In genomic region chr11:57340228-57340627, GRCh38 we compare ENCODE assay signal across 8 cellular contexts. TPM values are rescaled to one million over a fixed set of nuclear protein-coding genes. Genes with fewer than 3 reads are reported as not detected.
DNase-seq lines count a peak whose midpoint lies in the region; ATAC-seq and TF ChIP-seq lines count a peak whose summit lies in the region.

No MANE protein-coding gene starts in this region.

- H3K4ac ChIP-seq in mesenchymal stem cell (ENCODE audit: low read depth in 1 of 2, low read length in 2 of 2): no peak overlapping the region

- no peak overlapping the region for H2BK5ac ChIP-seq in mesenchymal stem cell (ENCODE audit: low read depth, low read length, poor library complexity, severe bottlenecking)

- no peak overlapping the region for H4K91ac ChIP-seq in mesenchymal stem cell (ENCODE audit: low read length)

- H3F3A ChIP-seq in DOHH2 (ENCODE audit: control insufficient read depth, insufficient read depth): no peaks in the 10 kb centered on the region

- H3K79me1 ChIP-seq in mesenchymal stem cell (replicated peaks; ENCODE audit: low read length, poor library complexity, severe bottlenecking): peaks cover 2% of the 10 kb centered on the region

- WGBS in mesenchymal stem cell: 14% methylated on average over 9 of the region's 9 CpGs

- peak; percentile 63 for TF ChIP-seq CTCF in DOHH2 (IDR thresholded peaks at IDR 0.05; ENCODE audit: low read depth, low read length, poor library complexity, severe bottlenecking)

- H3K4me3 ChIP-seq in DOHH2 (ENCODE audit: low read length) (no peak overlapping the region), mesenchymal stem cell (ENCODE audit: insufficient read depth in 1 of 2, low read depth in 1 of 2, low read length in 2 of 2) (no peak overlapping the region)

- H2BK12ac ChIP-seq in mesenchymal stem cell (ENCODE audit: low read length in 2 of 2): no peak overlapping the region

- H3K9me3 ChIP-seq in DOHH2 (ENCODE audit: control insufficient read depth, insufficient read depth, low read length): no peaks in the 10 kb centered on the region
- no peaks in the 10 kb centered on the region for H3K9me3 ChIP-seq in mesenchymal stem cell (ENCODE audit: control insufficient read depth, low read length)

- H3K27me3 ChIP-seq in DOHH2 (ENCODE audit: control insufficient read depth, low read length) (no peaks in the 10 kb centered on the region), mesenchymal stem cell (ENCODE audit: control insufficient read depth in 1 of 2, insufficient read depth in 1 of 2, low read length in 2 of 2) (peaks cover 24 to 39% of the 10 kb centered on the region in 2 experiments)

- peaks cover 9% of the 10 kb centered on the region for H3K4me1 ChIP-seq in DOHH2 (ENCODE audit: control insufficient read depth, low read length)
- peaks cover 3% of the 10 kb centered on the region for H3K4me1 ChIP-seq in mesenchymal stem cell (ENCODE audit: control insufficient read depth, insufficient read depth, low read depth, low read length)

- no peak overlapping the region for H2AK5ac ChIP-seq in mesenchymal stem cell (ENCODE audit: low read length, severe bottlenecking)

- ATAC-seq in GM18498 (IDR thresholded peaks at IDR 0.05; ENCODE audit: unreplicated experiment): no peak
- no peak for ATAC-seq in HG03095 (IDR thresholded peaks at IDR 0.05; ENCODE audit: unreplicated experiment)

- no peak overlapping the region for H3K18ac ChIP-seq in mesenchymal stem cell (ENCODE audit: low read depth in 1 of 2, low read length in 2 of 2)

- H3K9me2 ChIP-seq in DOHH2 (replicated peaks; ENCODE audit: control insufficient read depth, low read length): no peaks in the 10 kb centered on the region

- in situ Hi-C loops in G401 (cut with HindIII; ENCODE audit: low sequenced_read_pairs): no loop called here

- no peak overlapping the region for H4K8ac ChIP-seq in mesenchymal stem cell (ENCODE audit: low read length)

- no peak overlapping the region for H3K4me2 ChIP-seq in DOHH2 (ENCODE audit: low read length)
- no peak overlapping the region for H3K4me2 ChIP-seq in mesenchymal stem cell (ENCODE audit: low read length, poor library complexity, severe bottlenecking)

- no peak overlapping the region for H3K27ac ChIP-seq in DOHH2 (ENCODE audit: low read depth, low read length)
- H3K27ac ChIP-seq in mesenchymal stem cell (ENCODE audit: low read length, poor library complexity, severe bottlenecking): no peak overlapping the region

- H3K36me3 ChIP-seq in DOHH2 (ENCODE audit: control insufficient read depth, low read length) (peaks cover 3% of the 10 kb centered on the region), mesenchymal stem cell (ENCODE audit: control insufficient read depth in 1 of 2, insufficient read depth in 2 of 2, low read depth in 1 of 2, low read length in 2 of 2) (no peaks in the 10 kb centered on the region)

- DNase-seq in Kasumi-1 (lab: John Stamatoyannopoulos, UW) (peak; percentile 46 to 58), amniotic epithelial cell (ENCODE audit: low read depth) (peak; percentile 57), mesenchymal stem cell (peak; percentile 46), G401 (ENCODE audit: low spot score) (no peak)
- no peak for DNase-seq in NK-92 treated with Interleukin-12 subunit alpha and Interleukin-12 subunit beta, amount 100 ng/mL, for 24 hours (lab: John Stamatoyannopoulos, UW)

- H3K9ac ChIP-seq in mesenchymal stem cell (ENCODE audit: low read length): no peak overlapping the region

- no peak overlapping the region for H3K23ac ChIP-seq in mesenchymal stem cell (ENCODE audit: low read length in 2 of 2)

- H2BK120ac ChIP-seq in mesenchymal stem cell (ENCODE audit: low read depth, low read length): no peak overlapping the region

- no peak overlapping the region for H3K14ac ChIP-seq in mesenchymal stem cell (ENCODE audit: low read length in 2 of 2)

- H3K79me2 ChIP-seq in DOHH2 (ENCODE audit: control insufficient read depth, low read length): peaks cover 10% of the 10 kb centered on the region

- no peaks in the 10 kb centered on the region for H4K20me1 ChIP-seq in DOHH2 (ENCODE audit: control insufficient read depth, insufficient read depth, low read depth, low read length)

- no peak overlapping the region for H2BK15ac ChIP-seq in mesenchymal stem cell (ENCODE audit: low read depth, poor library complexity, severe bottlenecking)

- H2AFZ ChIP-seq in mesenchymal stem cell (ENCODE audit: low read depth, low read length): no peak overlapping the region

RNA-seq across cellular contexts. Expression of gene P2RX3, which starts 2.1 kb away (rescaled TPM):
- polyA plus RNA-seq in mesenchymal stem cell (2013, experiment 1 of 2): not detected
- not detected for polyA plus RNA-seq in mesenchymal stem cell (2013, experiment 2 of 2)
- 7.1 and 11.4 TPM in 2 replicates for total RNA-seq in G401 (2014; rRNA removed; shearing (Covaris generic))

RNA-seq across cellular contexts. Expression of gene SSRP1, which starts 4.5 kb away (rescaled TPM):
- 79.2 TPM for polyA plus RNA-seq in mesenchymal stem cell (2013, experiment 1 of 2)
- 75.1 TPM for polyA plus RNA-seq in mesenchymal stem cell (2013, experiment 2 of 2)
- 194 and 208 TPM in 2 replicates for total RNA-seq in G401 (2014; rRNA removed; shearing (Covaris generic))

RNA-seq across cellular contexts. Expression of gene TNKS1BP1, which starts 15.5 kb away (rescaled TPM):
- 141 TPM for polyA plus RNA-seq in mesenchymal stem cell (2013, experiment 1 of 2)
- 142 TPM for polyA plus RNA-seq in mesenchymal stem cell (2013, experiment 2 of 2)
- total RNA-seq in G401 (2014; rRNA removed; shearing (Covaris generic)): 36.0 and 46.3 TPM in 2 replicates

RNA-seq across cellular contexts. Expression of gene PRG3, which starts 40.7 kb away (rescaled TPM):
- not detected for polyA plus RNA-seq in mesenchymal stem cell (2013, experiment 1 of 2)
- polyA plus RNA-seq in mesenchymal stem cell (2013, experiment 2 of 2): not detected
- total RNA-seq in G401 (2014; rRNA removed; shearing (Covaris generic)): not detected in 2 replicates

RNA-seq across cellular contexts. Expression of gene PRG2, which starts 50.2 kb away (rescaled TPM):
- polyA plus RNA-seq in mesenchymal stem cell (2013, experiment 1 of 2): not detected
- 0.04 TPM for polyA plus RNA-seq in mesenchymal stem cell (2013, experiment 2 of 2)
- total RNA-seq in G401 (2014; rRNA removed; shearing (Covaris generic)): not detected in 2 replicates

Comparison
In these comparisons a context has a peak if more than half of its experiments do, and no peak if none do; other contexts are left out.
1. DNase-seq: peak in Kasumi-1 (2 of 2), amniotic epithelial cell (single experiment) and mesenchymal stem cell (single experiment); none in G401 (single experiment) and NK-92 treated with Interleukin-12 subunit alpha and Interleukin-12 subunit beta, amount 100 ng/mL, for 24 hours (single experiment).